In genomic region chr12:5945071-5946008, GRCh38 we compare ENCODE assay signal across 8 cellular contexts. TPM values are rescaled to one million over a fixed set of nuclear protein-coding genes. Genes with fewer than 3 reads are reported as not detected.
DNase-seq lines count a peak whose midpoint lies in the region; ATAC-seq and TF ChIP-seq lines count a peak whose summit lies in the region.

ANO2 (minus strand) TSS chr12:5945259; CDS start chr12:5945217, 42 bp downstream.

- H3K27me3 Mint-ChIP-seq in nephron progenitor cell (ENCODE audit: low read depth, poor library complexity), result peaks cover 83% of the 10 kb centered on the region
- H3K27me3 Mint-ChIP-seq in CD4-positive, alpha-beta memory T cell, result peaks cover 52 to 73% of the 10 kb centered on the region in 2 donors
- H3K27me3 Mint-ChIP-seq in CD8-positive, alpha-beta memory T cell, result peaks cover 40 to 83% of the 10 kb centered on the region in 2 donors

- H3K36me3 ChIP-seq in esophagus muscularis mucosa, result peaks cover 0 to 75% (median 9%) of the 10 kb centered on the region in 4 donors
- no peaks in the 10 kb centered on the region for H3K36me3 ChIP-seq in CD4-positive, alpha-beta memory T cell (ENCODE audit: insufficient read depth, low read length)
- no peaks in the 10 kb centered on the region for H3K36me3 ChIP-seq in CD8-positive, alpha-beta memory T cell (ENCODE audit: insufficient read depth, low read length)

- H3K9me3 ChIP-seq in esophagus muscularis mucosa, result no peaks in the 10 kb centered on the region
- H3K9me3 ChIP-seq in CD4-positive, alpha-beta memory T cell (ENCODE audit: control insufficient read depth in 1 of 2, low read length in 2 of 2), result no peaks in the 10 kb centered on the region
- H3K9me3 ChIP-seq in CD8-positive, alpha-beta memory T cell (ENCODE audit: low read length), result no peaks in the 10 kb centered on the region

- H3K9me3 Mint-ChIP-seq in nephron progenitor cell, result peaks cover 5% of the 10 kb centered on the region
- H3K9me3 Mint-ChIP-seq in CD4-positive, alpha-beta memory T cell, result peaks cover 0 to 3% (median 0%) of the 10 kb centered on the region in 8 donors
- H3K9me3 Mint-ChIP-seq in CD8-positive, alpha-beta memory T cell, result peaks cover 0 to 2% (median 0%) of the 10 kb centered on the region in 5 donors

- H3K4me1 ChIP-seq in esophagus muscularis mucosa, result peaks cover 5 to 15% (median 14%) of the 10 kb centered on the region in 4 donors
- H3K4me1 ChIP-seq in CD4-positive, alpha-beta memory T cell (ENCODE audit: insufficient read depth, low read length), result no peaks in the 10 kb centered on the region
- no peaks in the 10 kb centered on the region for H3K4me1 ChIP-seq in CD8-positive, alpha-beta memory T cell (ENCODE audit: insufficient read depth, low read length)

- TF ChIP-seq CTCF in esophagus muscularis mucosa (IDR thresholded peaks at IDR 0.05), result no peak
- TF ChIP-seq CTCF in nephron progenitor cell (IDR thresholded peaks at IDR 0.05), result no peak

- ATAC-seq in HG03108 (IDR thresholded peaks at IDR 0.05; ENCODE audit: unreplicated experiment), result no peak

- CTCF ChIA-PET in CD4-positive, alpha-beta memory T cell (lab: Charles Lee; ENCODE audit: partially characterized antibody), result no interaction called here
- CTCF ChIA-PET in CD8-positive, alpha-beta memory T cell (lab: Charles Lee), result no interaction called here

- no peaks in the 10 kb centered on the region for H3K36me3 Mint-ChIP-seq in nephron progenitor cell (ENCODE audit: low read depth)
- H3K36me3 Mint-ChIP-seq in CD4-positive, alpha-beta memory T cell, result no peaks in the 10 kb centered on the region
- no peaks in the 10 kb centered on the region for H3K36me3 Mint-ChIP-seq in CD8-positive, alpha-beta memory T cell

- no peak within 1 kb of the TSS for H3K27ac Mint-ChIP-seq in nephron progenitor cell
- H3K27ac Mint-ChIP-seq in CD4-positive, alpha-beta memory T cell, result no peak within 1 kb of the TSS
- peak within 1 kb of the TSS in 2 of 8 donors; percentile 7 to 10 for H3K27ac Mint-ChIP-seq in CD8-positive, alpha-beta memory T cell

- no peak for TF ChIP-seq POLR2A in esophagus muscularis mucosa (IDR thresholded peaks at IDR 0.05; ENCODE audit: low read depth)

- POLR2A ChIA-PET in CD4-positive, alpha-beta memory T cell (lab: Charles Lee; ENCODE audit: partially characterized antibody), result no interaction called here
- POLR2A ChIA-PET in CD8-positive, alpha-beta memory T cell (lab: Charles Lee), result no interaction called here

- no peak within 1 kb of the TSS for H3K27ac ChIP-seq in esophagus muscularis mucosa (replicated peaks in 1 of 4)
- H3K27ac ChIP-seq in CD4-positive, alpha-beta memory T cell (ENCODE audit: low read depth, low read length), result no peak within 1 kb of the TSS
- no peak within 1 kb of the TSS for H3K27ac ChIP-seq in CD8-positive, alpha-beta memory T cell (ENCODE audit: low read depth, low read length)

- 11% methylated on average over 21 of the region's 66 CpGs for WGBS in esophagus muscularis mucosa

- peak within 1 kb of the TSS; percentile 85 for H3K4me3 Mint-ChIP-seq in nephron progenitor cell
- peak within 1 kb of the TSS in 1 of 8 donors; percentile 54 for H3K4me3 Mint-ChIP-seq in CD4-positive, alpha-beta memory T cell
- no peak within 1 kb of the TSS for H3K4me3 Mint-ChIP-seq in CD8-positive, alpha-beta memory T cell

- TF ChIP-seq EP300 in esophagus muscularis mucosa (IDR thresholded peaks at IDR 0.05), result no peak

- peaks cover 0 to 65% (median 17%) of the 10 kb centered on the region in 4 donors for H3K27me3 ChIP-seq in esophagus muscularis mucosa
- H3K27me3 ChIP-seq in CD4-positive, alpha-beta memory T cell (ENCODE audit: insufficient read depth, low read length), result peaks cover 5% of the 10 kb centered on the region
- peaks cover 30% of the 10 kb centered on the region for H3K27me3 ChIP-seq in CD8-positive, alpha-beta memory T cell (ENCODE audit: insufficient read depth, low read length, poor library complexity, severe bottlenecking)

- intact Hi-C loops in esophagus muscularis mucosa (cut with DNase I), result no loop called here
- intact Hi-C loops in CD4-positive, alpha-beta memory T cell (cut with micrococcal nuclease), result no loop called here

- peaks cover 22% of the 10 kb centered on the region for H3K4me1 Mint-ChIP-seq in nephron progenitor cell
- peaks cover 0 to 7% (median 0%) of the 10 kb centered on the region in 4 donors for H3K4me1 Mint-ChIP-seq in CD4-positive, alpha-beta memory T cell
- H3K4me1 Mint-ChIP-seq in CD8-positive, alpha-beta memory T cell, result peaks cover 0 to 2% (median 0%) of the 10 kb centered on the region in 3 donors

- DNase-seq in AG20443 (ENCODE audit: low spot score), result peak; percentile 71
- peak; percentile 11 for DNase-seq in NCI-H345 treated with DMSO at 0.1 percent for 48 hours (lab: John Stamatoyannopoulos, UW; ENCODE audit: unreplicated experiment)
- peak; percentile 84 for DNase-seq in esophagus muscularis mucosa (ENCODE audit: extremely low spot score)
- DNase-seq in nephron progenitor cell, result peak; percentile 83
- DNase-seq in CD4-positive, alpha-beta memory T cell, result no peak
- no peak for DNase-seq in GOT3 (lab: John Stamatoyannopoulos, UW)
- no peak for DNase-seq in CD8-positive, alpha-beta memory T cell

- H3K4me3 ChIP-seq in esophagus muscularis mucosa, result peak within 1 kb of the TSS; percentile 39 to 55 (median 43)
- H3K4me3 ChIP-seq in CD4-positive, alpha-beta memory T cell (ENCODE audit: low read length in 2 of 2), result no peak within 1 kb of the TSS
- H3K4me3 ChIP-seq in CD8-positive, alpha-beta memory T cell (ENCODE audit: low read length), result no peak within 1 kb of the TSS

RNA-seq across cellular contexts. Expression of gene ANO2, which starts in this region (rescaled TPM):
- total RNA-seq in esophagus muscularis mucosa, result 10 to 100 TPM in 1 of 4 donors, 1 to 10 TPM in 3; 4.0 to 17.9 (median 5.1) TPM
- total RNA-seq in CD4-positive, alpha-beta memory T cell, result not detected
- not detected for polyA plus RNA-seq in CD4-positive, alpha-beta memory T cell
- not detected for total RNA-seq in CD8-positive, alpha-beta memory T cell
- not detected for polyA plus RNA-seq in CD8-positive, alpha-beta memory T cell

Comparison
In these comparisons a context has a peak if more than half of its experiments do, and no peak if none do; other contexts are left out.
1. RNA of gene ANO2 (total RNA-seq): 4.0 to 17.9 TPM in esophagus muscularis mucosa; not detected in CD8-positive, alpha-beta memory T cell and not detected in CD4-positive, alpha-beta memory T cell; every median in the first group is over 4 times any median in the second.
2. DNase-seq: peak in AG20443 (single experiment), NCI-H345 treated with DMSO at 0.1 percent for 48 hours (single experiment), esophagus muscularis mucosa (single experiment) and nephron progenitor cell (single experiment); none in CD4-positive, alpha-beta memory T cell (0 of 5), GOT3 (single experiment) and CD8-positive, alpha-beta memory T cell (0 of 5).
3. H3K4me3 ChIP-seq: peak in esophagus muscularis mucosa (4 of 4); none in CD4-positive, alpha-beta memory T cell (0 of 2) and CD8-positive, alpha-beta memory T cell (single experiment).